Comparison of ENCODE assay signal across 9 cellular contexts in genomic region chr9:124285490-124285889, GRCh38. TPM values are rescaled to one million over a fixed set of nuclear protein-coding genes. Genes with fewer than 3 reads are reported as not detected.
A peak's percentile ranks its signal among the peaks of the same experiment; 100 is the strongest.
DNase-seq lines count a peak whose midpoint lies in the region; ATAC-seq and TF ChIP-seq lines count a peak whose summit lies in the region.
"Had no signal": no experiment of that assay in that cellular context is flagged by ENCODE, and none has a peak within 500 bp of the region (broad histone marks: within the 10 kb centered on the region; RNA-seq: fewer than 3 reads in every experiment).

No MANE protein-coding gene starts in this region.

- H3K27me3 Mint-ChIP-seq in activated T-helper 2 cell treated with anti-CD3 and anti-CD28 coated beads, Interferon-gamma antibody, Interleukin-2, Interleukin-4, amounts not matched to agents 10 μg/mL and 5 μg/mL and 100 μg/mL, durations not matched to agents 14 hours and 24 hours and 36 hours (ENCODE audit: low read depth): no peaks in the 10 kb centered on the region
- H3K27me3 Mint-ChIP-seq in stimulated activated naive B cell treated with anti-CD40 and anti-IgM and Interleukin-4, amounts not matched to agents 10 μg/mL and 1 μg/mL and 100 μg/mL, for 72 hours: no peaks in the 10 kb centered on the region

- intact Hi-C loops in activated T-helper 2 cell treated with anti-CD3 and anti-CD28 coated beads, Interferon-gamma antibody, Interleukin-2, Interleukin-4, amounts not matched to agents 10 μg/mL and 5 μg/mL and 100 μg/mL, durations not matched to agents 14 hours and 24 hours and 36 hours (cut with micrococcal nuclease): no loop called here
- intact Hi-C loops in right lobe of liver (cut with DNase I): no loop called here

- TF ChIP-seq POLR2A in GM18505 (IDR thresholded peaks at IDR 0.05; ENCODE audit: borderline replicate concordance, extremely low read depth, insufficient read depth, insufficient read length) (peak; percentile 29), right lobe of liver (IDR thresholded peaks at IDR 0.05) (no peak)

- H3K27me3 ChIP-seq in right lobe of liver: no peaks in the 10 kb centered on the region

- peak overlapping the region; percentile 13 for H3K4me3 Mint-ChIP-seq in activated T-helper 2 cell treated with anti-CD3 and anti-CD28 coated beads, Interferon-gamma antibody, Interleukin-2, Interleukin-4, amounts not matched to agents 10 μg/mL and 5 μg/mL and 100 μg/mL, durations not matched to agents 14 hours and 24 hours and 36 hours (ENCODE audit: low read depth)
- H3K4me3 Mint-ChIP-seq in stimulated activated naive B cell treated with anti-CD40 and anti-IgM and Interleukin-4, amounts not matched to agents 10 μg/mL and 1 μg/mL and 100 μg/mL, for 72 hours: no peak overlapping the region

- peaks cover 10% of the 10 kb centered on the region for H3K36me3 Mint-ChIP-seq in activated T-helper 2 cell treated with anti-CD3 and anti-CD28 coated beads, Interferon-gamma antibody, Interleukin-2, Interleukin-4, amounts not matched to agents 10 μg/mL and 5 μg/mL and 100 μg/mL, durations not matched to agents 14 hours and 24 hours and 36 hours (ENCODE audit: low read depth)
- peaks cover 14 to 44% of the 10 kb centered on the region in 2 donors for H3K36me3 Mint-ChIP-seq in stimulated activated naive B cell treated with anti-CD40 and anti-IgM and Interleukin-4, amounts not matched to agents 10 μg/mL and 1 μg/mL and 100 μg/mL, for 72 hours

- no peaks in the 10 kb centered on the region for H3K9me3 ChIP-seq in right lobe of liver

- H3K4me1 ChIP-seq in right lobe of liver: peaks cover 3 to 84% (median 52%) of the 10 kb centered on the region in 4 donors

- H3K4me3 ChIP-seq in right lobe of liver: peak overlapping the region in 2 of 3 donors; percentile 8 to 9

- peak overlapping the region; percentile 97 for H3K27ac Mint-ChIP-seq in activated T-helper 2 cell treated with anti-CD3 and anti-CD28 coated beads, Interferon-gamma antibody, Interleukin-2, Interleukin-4, amounts not matched to agents 10 μg/mL and 5 μg/mL and 100 μg/mL, durations not matched to agents 14 hours and 24 hours and 36 hours
- H3K27ac Mint-ChIP-seq in stimulated activated naive B cell treated with anti-CD40 and anti-IgM and Interleukin-4, amounts not matched to agents 10 μg/mL and 1 μg/mL and 100 μg/mL, for 72 hours: peak overlapping the region; percentile 99

- ATAC-seq in GM18505 (IDR thresholded peaks at IDR 0.05; ENCODE audit: unreplicated experiment) (no peak), right lobe of liver (peak in 1 of 4 donors; percentile 4), GM18868 (IDR thresholded peaks at IDR 0.05; ENCODE audit: unreplicated experiment) (no peak), GM18511 (IDR thresholded peaks at IDR 0.05; ENCODE audit: unreplicated experiment) (no peak)
- no peak for ATAC-seq in stimulated activated naive B cell treated with anti-CD40 and anti-IgM and Interleukin-4, amounts not matched to agents 10 μg/mL and 1 μg/mL and 100 μg/mL, for 72 hours (replicated peaks)

- H3K9me3 Mint-ChIP-seq in activated T-helper 2 cell treated with anti-CD3 and anti-CD28 coated beads, Interferon-gamma antibody, Interleukin-2, Interleukin-4, amounts not matched to agents 10 μg/mL and 5 μg/mL and 100 μg/mL, durations not matched to agents 14 hours and 24 hours and 36 hours: no peaks in the 10 kb centered on the region
- peaks cover 0 to 1% of the 10 kb centered on the region in 2 donors for H3K9me3 Mint-ChIP-seq in stimulated activated naive B cell treated with anti-CD40 and anti-IgM and Interleukin-4, amounts not matched to agents 10 μg/mL and 1 μg/mL and 100 μg/mL, for 72 hours
- H3K9me3 Mint-ChIP-seq: activated T-cell treated with anti-CD3 and anti-CD28 coated beads, Interleukin-2, amount 50 U/mL, for 4 hours had no signal

- no peak for DNase-seq in activated T-helper 2 cell treated with anti-CD3 and anti-CD28 coated beads, Interferon-gamma antibody, Interleukin-2, Interleukin-4, amounts not matched to agents 10 μg/mL and 5 μg/mL and 100 μg/mL, durations not matched to agents 14 hours and 24 hours and 36 hours (ENCODE audit: low spot score)
- DNase-seq in right lobe of liver: no peak
- no peak for DNase-seq in stimulated activated naive B cell treated with anti-CD40 and anti-IgM and Interleukin-4, amounts not matched to agents 10 μg/mL and 1 μg/mL and 100 μg/mL, for 72 hours
- DNase-seq in NCI-H1436 (lab: John Stamatoyannopoulos, UW): no peak
- no peak for DNase-seq in G401 (ENCODE audit: low spot score)

- H3K4me1 Mint-ChIP-seq in activated T-helper 2 cell treated with anti-CD3 and anti-CD28 coated beads, Interferon-gamma antibody, Interleukin-2, Interleukin-4, amounts not matched to agents 10 μg/mL and 5 μg/mL and 100 μg/mL, durations not matched to agents 14 hours and 24 hours and 36 hours (ENCODE audit: low read depth): peaks cover 44% of the 10 kb centered on the region
- H3K4me1 Mint-ChIP-seq in stimulated activated naive B cell treated with anti-CD40 and anti-IgM and Interleukin-4, amounts not matched to agents 10 μg/mL and 1 μg/mL and 100 μg/mL, for 72 hours: peaks cover 63 to 97% of the 10 kb centered on the region in 2 donors

- WGBS in right lobe of liver (ENCODE audit: insufficient coverage, low coverage, low lambda C conversion rate, missing lambda C conversion rate): 36% methylated on average over 4 of the region's 11 CpGs

- peak overlapping the region; percentile 79 to 90 (median 87) for H3K27ac ChIP-seq in right lobe of liver

- no peak for TF ChIP-seq CTCF in right lobe of liver (IDR thresholded peaks at IDR 0.05)

- in situ Hi-C loops in G401 (cut with HindIII; ENCODE audit: low sequenced_read_pairs): no loop called here

- no peaks in the 10 kb centered on the region for H3K36me3 ChIP-seq in right lobe of liver

RNA-seq across cellular contexts. Expression of gene NEK6, which starts 27.7 kb away (rescaled TPM):
- total RNA-seq in activated T-helper 2 cell treated with anti-CD3 and anti-CD28 coated beads, Interferon-gamma antibody, Interleukin-2, Interleukin-4, amounts not matched to agents 10 μg/mL and 5 μg/mL and 100 μg/mL, durations not matched to agents 14 hours and 24 hours and 36 hours: 44.6 and 47.7 TPM in 2 replicates
- 100 to 1,000 TPM in 1 of 6 experiments, 10 to 100 TPM in 5; 61.6 to 128 (median 67.5) TPM for total RNA-seq in right lobe of liver
- total RNA-seq in G401 (2014; rRNA removed; shearing (Covaris generic)): 26.6 and 41.2 TPM in 2 replicates
